In the genomic region with DNA sequence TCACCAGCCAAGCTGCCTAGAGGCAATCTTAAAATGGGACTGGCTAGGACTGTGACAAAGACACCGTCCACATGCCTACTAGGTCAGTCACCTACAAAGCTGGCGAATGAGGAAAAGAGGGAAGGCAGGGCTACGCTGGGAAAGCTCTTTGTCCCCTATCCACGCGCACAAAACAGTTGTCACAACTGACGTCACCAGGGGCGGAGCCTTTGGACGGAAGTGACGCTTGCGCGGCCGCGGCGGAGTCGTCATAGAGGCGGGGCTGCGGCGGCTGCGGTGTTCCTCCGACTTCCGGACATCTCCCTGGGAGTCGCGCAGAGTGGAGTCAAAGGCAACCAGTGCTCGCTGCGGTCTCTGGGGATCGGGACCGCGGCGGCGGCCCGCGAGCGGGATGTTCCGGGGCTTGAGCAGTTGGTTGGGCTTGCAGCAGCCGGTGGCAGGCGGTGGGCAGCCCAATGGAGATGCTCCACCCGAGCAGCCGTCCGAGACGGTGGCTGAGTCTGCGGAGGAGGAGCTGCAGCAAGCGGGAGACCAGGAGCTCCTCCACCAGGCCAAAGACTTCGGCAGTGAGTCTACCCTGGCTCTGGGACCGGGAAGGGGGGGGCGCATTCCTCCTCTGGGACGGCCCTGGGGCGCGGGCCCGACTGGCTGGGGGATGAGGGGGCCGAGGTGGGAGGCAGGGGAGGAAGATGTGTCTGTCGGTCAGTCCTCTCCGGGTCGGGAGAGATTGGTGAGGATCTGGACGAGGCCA, we compare ENCODE assay signal across 8 cellular contexts. TPM values are rescaled to one million over a fixed set of nuclear protein-coding genes. Genes with fewer than 3 reads are reported as not detected.
DNase-seq lines count a peak whose midpoint lies in the region; ATAC-seq and TF ChIP-seq lines count a peak whose summit lies in the region.

A gene with protein sequence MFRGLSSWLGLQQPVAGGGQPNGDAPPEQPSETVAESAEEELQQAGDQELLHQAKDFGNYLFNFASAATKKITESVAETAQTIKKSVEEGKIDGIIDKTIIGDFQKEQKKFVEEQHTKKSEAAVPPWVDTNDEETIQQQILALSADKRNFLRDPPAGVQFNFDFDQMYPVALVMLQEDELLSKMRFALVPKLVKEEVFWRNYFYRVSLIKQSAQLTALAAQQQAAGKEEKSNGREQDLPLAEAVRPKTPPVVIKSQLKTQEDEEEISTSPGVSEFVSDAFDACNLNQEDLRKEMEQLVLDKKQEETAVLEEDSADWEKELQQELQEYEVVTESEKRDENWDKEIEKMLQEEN (plus strand): TSS at position 279 of the 751 bp plus-strand sequence. CDS start 113 bp downstream, at position 392.

- H3K36me3 ChIP-seq in ovary (no peaks in the 10 kb centered on the region), thyroid gland (no peaks in the 10 kb centered on the region)

- 0 to 1% (median 0%) methylated on average over 48 to 54 of the region's 54 CpGs for WGBS in ovary, 3 donors
- WGBS in thyroid gland, 2 donors: 3 to 5% methylated on average over 4 to 10 of the region's 54 CpGs

- H3K9me3 ChIP-seq in ovary (no peaks in the 10 kb centered on the region), thyroid gland (no peaks in the 10 kb centered on the region)

- H3K4me1 ChIP-seq in ovary (ENCODE audit: insufficient read depth) (peaks cover 4% of the 10 kb centered on the region), thyroid gland (peaks cover 9 to 12% of the 10 kb centered on the region in 2 donors)

- no peaks in the 10 kb centered on the region for H3K27me3 ChIP-seq in ovary
- no peaks in the 10 kb centered on the region for H3K27me3 ChIP-seq in thyroid gland

- TF ChIP-seq EP300 in ovary (IDR thresholded peaks at IDR 0.05): peak; percentile 73

- H3K27ac ChIP-seq in ovary: peak within 1 kb of the TSS; percentile 67 to 91
- peak within 1 kb of the TSS; percentile 78 to 93 (median 84) for H3K27ac ChIP-seq in thyroid gland

- TF ChIP-seq CTCF in GM12864 (IDR thresholded peaks at IDR 0.05; ENCODE audit: low read depth, low read length, missing control alignments) (no peak), ovary (IDR thresholded peaks at IDR 0.05) (no peak), thyroid gland (IDR thresholded peaks at IDR 0.05) (no peak)

- intact Hi-C loops in Right ventricle myocardium inferior (cut with DNase I): loop anchor here (10.0 kb wide), 1 partner anchor 65 kb away; a partner anchor contains a TSS
- intact Hi-C loops in ovary (cut with DNase I): loop anchor here in 1 of 4 donors (5.0 kb wide), 1 partner anchor 68 kb away; a partner anchor contains a TSS
- intact Hi-C loops in thyroid gland (cut with DNase I): loop anchor here (10.0 kb wide), 1 partner anchor 65 kb away; a partner anchor contains a TSS

- peak within 1 kb of the TSS; percentile 85 for H3K4me3 ChIP-seq in GM12864 (ENCODE audit: low read depth, low read length)
- peak within 1 kb of the TSS; percentile 86 for H3K4me3 ChIP-seq in ovary
- H3K4me3 ChIP-seq in thyroid gland (replicated peaks in 1 of 3): peak within 1 kb of the TSS; percentile 41 to 66 (median 53)

- ATAC-seq in HG02759 (IDR thresholded peaks at IDR 0.05; ENCODE audit: unreplicated experiment) (peak; percentile 99), Right ventricle myocardium inferior (peak; percentile 99)

- TF ChIP-seq POLR2A in ovary (IDR thresholded peaks at IDR 0.05): peak; percentile 98
- TF ChIP-seq POLR2A in thyroid gland (IDR thresholded peaks at IDR 0.05): peak; percentile 7 to 97

- DNase-seq in GM12864 (ENCODE audit: low read depth): peak; percentile 53
- DNase-seq in NCI-H1417 (lab: John Stamatoyannopoulos, UW): peak; percentile 97 to 100 (median 100)
- peak; percentile 71 to 78 for DNase-seq in SW 1271 (lab: John Stamatoyannopoulos, UW)
- DNase-seq in activated naive CD8-positive, alpha-beta T cell treated with anti-CD3 and anti-CD28 coated beads, Interleukin-2, amount 50 U/mL, for 16 hours (ENCODE audit: low read depth, low spot score): peak; percentile 62
- DNase-seq in Right ventricle myocardium inferior (ENCODE audit: missing footprints): peak; percentile 95
- peak; percentile 98 to 99 (median 99) for DNase-seq in ovary
- peak; percentile 90 to 91 for DNase-seq in thyroid gland

RNA-seq across cellular contexts. Expression of the gene that starts here (rescaled TPM):
- total RNA-seq in Right ventricle myocardium inferior (19.0 TPM), ovary (10 to 100 TPM; 19.3 to 36.9 (median 26.2) TPM), thyroid gland (10 to 100 TPM; 24.7 to 34.2 (median 31.0) TPM)
- 10 to 100 TPM in 1 of 2 donors, 1 to 10 TPM in 1; 9.6 to 20.7 TPM for polyA plus RNA-seq in ovary

Comparison
In these comparisons a context has a peak if more than half of its experiments do, and no peak if none do; other contexts are left out.
1. Peak in every context shown above with its lines: DNase-seq, ATAC-seq, H3K4me3 ChIP-seq and H3K27ac ChIP-seq.